ENCODE assay signal across 9 cellular contexts in genomic region chr2:38515155-38516074, GRCh38.
A peak's percentile ranks its signal among the peaks of the same experiment; 100 is the strongest.
DNase-seq lines count a peak whose midpoint lies in the region; ATAC-seq and TF ChIP-seq lines count a peak whose summit lies in the region.
"Had no signal": no experiment of that assay in that cellular context is flagged by ENCODE, and none has a peak within 500 bp of the region (broad histone marks: within the 10 kb centered on the region; RNA-seq: fewer than 3 reads in every experiment).

No MANE protein-coding gene starts in this region.

- no peak overlapping the region for H3K4me3 Mint-ChIP-seq in osteocyte (ENCODE audit: unreplicated experiment)

- H3K27ac Mint-ChIP-seq in osteocyte (ENCODE audit: unreplicated experiment) = no peak overlapping the region

- peak overlapping the region; percentile 89 for H3K27ac ChIP-seq in rectal smooth muscle tissue (ENCODE audit: low read depth, low read length)

- peaks cover 25% of the 10 kb centered on the region for H3K27me3 Mint-ChIP-seq in osteocyte (ENCODE audit: unreplicated experiment)

- H3K36me3 ChIP-seq in adipocyte (ENCODE audit: control insufficient read depth, insufficient read depth, low read length, severe bottlenecking) = no peaks in the 10 kb centered on the region
- H3K36me3 ChIP-seq in rectal smooth muscle tissue (ENCODE audit: control insufficient read depth, insufficient read depth, low read length) = no peaks in the 10 kb centered on the region

- H3K36me3 Mint-ChIP-seq in osteocyte (ENCODE audit: unreplicated experiment) = no peaks in the 10 kb centered on the region

- ATAC-seq in left cardiac atrium (peak; percentile 76 to 96), HG02588 (IDR thresholded peaks at IDR 0.05; ENCODE audit: unreplicated experiment) (no peak)

- peak overlapping the region; percentile 76 for H3K4me3 ChIP-seq in adipocyte (ENCODE audit: low read length)
- H3K4me3 ChIP-seq in rectal smooth muscle tissue (ENCODE audit: low read length) = peak overlapping the region; percentile 7

- H3K9ac ChIP-seq in adipocyte (ENCODE audit: low read length) (peak overlapping the region; percentile 86), rectal smooth muscle tissue (ENCODE audit: low read length) (no peak overlapping the region)

- H3K9me3 Mint-ChIP-seq in osteocyte (ENCODE audit: unreplicated experiment) = no peaks in the 10 kb centered on the region

- peaks cover 3% of the 10 kb centered on the region for H3K4me1 Mint-ChIP-seq in osteocyte (ENCODE audit: unreplicated experiment)

- H3K4me1 ChIP-seq in adipocyte (ENCODE audit: control insufficient read depth, insufficient read depth, low read length) (peaks cover 36% of the 10 kb centered on the region), rectal smooth muscle tissue (ENCODE audit: control insufficient read depth, insufficient read depth, low read length) (peaks cover 3% of the 10 kb centered on the region)

- no peaks in the 10 kb centered on the region for H3K9me3 ChIP-seq in adipocyte (ENCODE audit: control insufficient read depth, low read length)

- intact Hi-C loops in left cardiac atrium (cut with DNase I) = no loop called here

- DNase-seq in EH (ENCODE audit: low read depth) = peak; percentile 20
- DNase-seq in adipocyte (ENCODE audit: low read depth) = no peak
- peak; percentile 74 for DNase-seq in left cardiac atrium
- DNase-seq in UCSD-AML1 (lab: John Stamatoyannopoulos, UW; ENCODE audit: unreplicated experiment) = no peak
- no peak for DNase-seq in osteocyte (ENCODE audit: extremely low spot score, unreplicated experiment)
- DNase-seq in midbrain (lab: John Stamatoyannopoulos, UW) = no peak
- DNase-seq: DMS79 treated with DMSO at 0.1 percent for 48 hours had no signal

- TF ChIP-seq CTCF in osteocyte (IDR thresholded peaks at IDR 0.05) = no peak

- H3K27me3 ChIP-seq in adipocyte (replicated peaks; ENCODE audit: control insufficient read depth, insufficient read depth, low read length) (no peaks in the 10 kb centered on the region), rectal smooth muscle tissue (ENCODE audit: control insufficient read depth, insufficient read depth, low read length) (no peaks in the 10 kb centered on the region)

Comparison
In these comparisons a context has a peak if more than half of its experiments do, and no peak if none do; other contexts are left out.
1. DNase-seq: peak in EH (single experiment) and left cardiac atrium (single experiment); none in adipocyte (single experiment), UCSD-AML1 (single experiment), osteocyte (single experiment) and midbrain (single experiment).